Comparison of ENCODE assay signal across 10 cellular contexts in the genomic region with DNA sequence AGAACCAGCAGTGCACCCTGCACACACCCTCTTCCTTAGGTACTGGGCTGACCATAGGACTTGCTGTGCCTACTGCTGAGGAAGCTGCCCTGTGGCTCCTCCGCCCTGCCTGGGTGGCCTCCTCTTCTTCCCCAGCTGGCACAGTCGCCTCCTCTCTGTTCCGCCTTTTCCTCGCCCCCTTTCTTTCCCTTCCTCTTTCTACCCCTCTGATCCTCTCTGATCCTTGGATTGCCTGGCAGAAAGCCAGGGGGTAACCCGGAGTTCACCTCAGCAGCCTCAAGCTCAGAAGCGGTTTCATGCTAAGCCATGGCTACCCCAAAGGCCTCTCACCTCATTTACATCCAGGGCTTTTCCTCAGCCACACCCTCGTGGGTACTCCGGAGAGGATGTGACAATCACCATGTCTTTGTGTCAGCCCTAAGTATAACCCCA.
DNase-seq lines count a peak whose midpoint lies in the region; ATAC-seq and TF ChIP-seq lines count a peak whose summit lies in the region.
"Had no signal": no experiment of that assay in that cellular context is flagged by ENCODE, and none has a peak within 500 bp of the region (broad histone marks: within the 10 kb centered on the region; RNA-seq: fewer than 3 reads in every experiment).

No MANE protein-coding gene starts in this region.

- peak overlapping the region; percentile 43 for H3K27ac Mint-ChIP-seq in T-helper 17 cell
- H3K27ac Mint-ChIP-seq in progenitor cell of endocrine pancreas = no peak overlapping the region
- H3K27ac Mint-ChIP-seq: activated naive CD4-positive, alpha-beta T cell treated with anti-CD3 and anti-CD28 coated beads, Interleukin-2, amount 50 U/mL, for 72 hours had no signal

- no peak for TF ChIP-seq EP300 in suprapubic skin (IDR thresholded peaks at IDR 0.05)

- no peak for TF ChIP-seq CTCF in lower lobe of right lung (IDR thresholded peaks at IDR 0.05)
- TF ChIP-seq CTCF in suprapubic skin (IDR thresholded peaks at IDR 0.05) = no peak
- TF ChIP-seq CTCF in progenitor cell of endocrine pancreas (IDR thresholded peaks at IDR 0.05; ENCODE audit: unreplicated experiment) = no peak

- H3K4me1 ChIP-seq in lower lobe of right lung (peaks cover 25% of the 10 kb centered on the region), suprapubic skin (peaks cover 37% of the 10 kb centered on the region)

- ATAC-seq in GM21529 (IDR thresholded peaks at IDR 0.05; ENCODE audit: unreplicated experiment) = peak; percentile 71
- ATAC-seq in T-helper 17 cell = no peak
- peak; percentile 82 to 86 for ATAC-seq in lower lobe of right lung
- ATAC-seq: activated naive CD4-positive, alpha-beta T cell treated with anti-CD3 and anti-CD28 coated beads, Interleukin-2, amount 50 U/mL, for 72 hours; HCT116; Panc1 had no signal

- H3K36me3 Mint-ChIP-seq in T-helper 17 cell (ENCODE audit: low read depth) (peaks cover 9% of the 10 kb centered on the region), progenitor cell of endocrine pancreas (ENCODE audit: insufficient read depth) (no peaks in the 10 kb centered on the region)
- H3K36me3 Mint-ChIP-seq: activated naive CD4-positive, alpha-beta T cell treated with anti-CD3 and anti-CD28 coated beads, Interleukin-2, amount 50 U/mL, for 72 hours had no signal

- TF ChIP-seq POLR2A in suprapubic skin (IDR thresholded peaks at IDR 0.05) = no peak

- H3K4me1 Mint-ChIP-seq in T-helper 17 cell (peaks cover 2% of the 10 kb centered on the region), progenitor cell of endocrine pancreas (ENCODE audit: low read depth) (peaks cover 21% of the 10 kb centered on the region)

- H3K4me3 ChIP-seq in lower lobe of right lung (no peak overlapping the region), suprapubic skin (no peak overlapping the region), H7 (ENCODE audit: insufficient read depth, low read depth, low read length) (no peak overlapping the region)

- H3K4me3 Mint-ChIP-seq in T-helper 17 cell (no peak overlapping the region), progenitor cell of endocrine pancreas (ENCODE audit: low read depth) (no peak overlapping the region)

- peaks cover 4% of the 10 kb centered on the region for H3K9me3 Mint-ChIP-seq in progenitor cell of endocrine pancreas (ENCODE audit: low read depth)

- H3K27me3 Mint-ChIP-seq in T-helper 17 cell = peaks cover 26% of the 10 kb centered on the region
- peaks cover 9% of the 10 kb centered on the region for H3K27me3 Mint-ChIP-seq in progenitor cell of endocrine pancreas

- H3K36me3 ChIP-seq in lower lobe of right lung = no peaks in the 10 kb centered on the region
- no peaks in the 10 kb centered on the region for H3K36me3 ChIP-seq in suprapubic skin
- no peaks in the 10 kb centered on the region for H3K36me3 ChIP-seq in H7 (replicated peaks; ENCODE audit: control insufficient read depth, insufficient read depth, low read length)

- H3K9me3 ChIP-seq in T-helper 17 cell (ENCODE audit: control insufficient read depth, low read length, poor library complexity, severe bottlenecking) (no peaks in the 10 kb centered on the region), lower lobe of right lung (no peaks in the 10 kb centered on the region), suprapubic skin (no peaks in the 10 kb centered on the region)

- H3K27ac ChIP-seq in lower lobe of right lung (no peak overlapping the region), suprapubic skin (peak overlapping the region; percentile 73)

- H3K27me3 ChIP-seq in lower lobe of right lung (ENCODE audit: low read depth) (no peaks in the 10 kb centered on the region), suprapubic skin (peaks cover 11% of the 10 kb centered on the region), H7 (ENCODE audit: control insufficient read depth, insufficient read depth, low read length) (no peaks in the 10 kb centered on the region)

- WGBS in suprapubic skin = 77% methylated on average over 8 of the region's 8 CpGs

- intact Hi-C loops in lower lobe of right lung (cut with DNase I) = no loop called here

- DNase-seq in T-helper 17 cell = no peak
- DNase-seq in lower lobe of right lung = peak; percentile 82
- DNase-seq in suprapubic skin (ENCODE audit: low spot score in 2 of 2) = peak in 1 of 2 donors; percentile 64
- DNase-seq in H7 = no peak
- DNase-seq in progenitor cell of endocrine pancreas (ENCODE audit: low spot score, unreplicated experiment) = no peak
- no peak for DNase-seq in glomerular visceral epithelial cell (ENCODE audit: extremely low spot score)
